21 cellular contexts compared by ENCODE assay signal in genomic region chrX:129634541-129634940, GRCh38. TPM values are rescaled to one million over a fixed set of nuclear protein-coding genes. Genes with fewer than 3 reads are reported as not detected.
A peak's percentile ranks its signal among the peaks of the same experiment; 100 is the strongest.
DNase-seq lines count a peak whose midpoint lies in the region; ATAC-seq, FAIRE-seq and TF ChIP-seq lines count a peak whose summit lies in the region.
"Had no signal": no experiment of that assay in that cellular context is flagged by ENCODE, and none has a peak within 500 bp of the region (broad histone marks: within the 10 kb centered on the region; RNA-seq: fewer than 3 reads in every experiment).

No MANE protein-coding gene starts in this region.

- no peak for ATAC-seq in HG02610 (IDR thresholded peaks at IDR 0.05; ENCODE audit: unreplicated experiment)
- ATAC-seq in natural killer cell treated with Interleukin-12 subunit alpha and Interleukin-12 subunit beta and Interleukin-15 and Interleukin-18, amount 100 ng/mL, for 72 hours = no peak
- ATAC-seq: left lobe of liver, sciatic nerve had no signal

- H3K4me3 ChIP-seq in BE2C (ENCODE audit: low read depth, low read length) (no peak overlapping the region), H7 (ENCODE audit: insufficient read depth, low read depth, low read length) (no peak overlapping the region), bronchial epithelial cell (ENCODE audit: low read depth, low read length) (no peak overlapping the region), mesendoderm (ENCODE audit: low read length) (no peak overlapping the region)
- H3K4me3 ChIP-seq: cardiac muscle cell, dorsolateral prefrontal cortex, ovary, thyroid gland had no signal

- intact Hi-C loops in cardiac septum (cut with DNase I) = no loop called here

- no peak overlapping the region for H3K23ac ChIP-seq in mesendoderm (ENCODE audit: low read length)

- no peak overlapping the region for H3K56ac ChIP-seq in mesendoderm (ENCODE audit: low read length)

- no peak overlapping the region for H3K9ac ChIP-seq in mesendoderm (ENCODE audit: low read length)

- H3K4ac ChIP-seq in mesendoderm (ENCODE audit: low read depth, low read length) = no peak overlapping the region

- no peak overlapping the region for H3K27ac Mint-ChIP-seq in natural killer cell treated with Interleukin-12 subunit alpha and Interleukin-12 subunit beta and Interleukin-15 and Interleukin-18, amount 100 ng/mL, for 72 hours
- H3K27ac Mint-ChIP-seq: activated CD4-positive, alpha-beta T cell treated with anti-CD3 and anti-CD28 coated beads, Interleukin-2, amount 10 ng/mL, durations not matched to agents 24 days and 14 days had no signal

- H4K8ac ChIP-seq in mesendoderm (ENCODE audit: low read depth, low read length) = no peak overlapping the region

- H3K79me1 ChIP-seq in mesendoderm (ENCODE audit: low read length) = no peaks in the 10 kb centered on the region

- no peak overlapping the region for H4K5ac ChIP-seq in mesendoderm (ENCODE audit: low read length)

- FAIRE-seq in bronchial epithelial cell (lab: Jason Lieb, UNC) = peak; percentile 7
- FAIRE-seq: HTR-8/SVneo had no signal

- TF ChIP-seq CTCF in BE2C (IDR thresholded peaks at IDR 0.05; ENCODE audit: low read depth, low read length) (no peak), bronchial epithelial cell (IDR thresholded peaks at IDR 0.05; ENCODE audit: insufficient read depth, low read length, severe bottlenecking) (no peak)

- WGBS in mesendoderm (ENCODE audit: extremely low coverage, insufficient coverage, low lambda C conversion rate) = no CpG with 5 or more reads among the region's 7 CpGs

- no peak overlapping the region for H3K18ac ChIP-seq in mesendoderm (ENCODE audit: low read length)

- no peaks in the 10 kb centered on the region for H3K79me2 ChIP-seq in mesendoderm (ENCODE audit: control insufficient read depth, insufficient read depth, low read length)

- H2AK5ac ChIP-seq in mesendoderm (ENCODE audit: low read length) = no peak overlapping the region

- H3K27me3 ChIP-seq in BE2C (no peaks in the 10 kb centered on the region), H7 (ENCODE audit: control insufficient read depth, insufficient read depth, low read length) (no peaks in the 10 kb centered on the region), bronchial epithelial cell (ENCODE audit: control insufficient read depth, insufficient read depth, low read length) (no peaks in the 10 kb centered on the region), mesendoderm (ENCODE audit: insufficient read depth, low read length, poor library complexity) (no peaks in the 10 kb centered on the region)
- H3K27me3 ChIP-seq: cardiac muscle cell, ovary, thyroid gland had no signal

- no peak overlapping the region for H2BK5ac ChIP-seq in mesendoderm (ENCODE audit: low read length)

- no peaks in the 10 kb centered on the region for H3K4me1 ChIP-seq in BE2C
- no peaks in the 10 kb centered on the region for H3K4me1 ChIP-seq in mesendoderm (ENCODE audit: control insufficient read depth, low read depth, low read length)
- H3K4me1 ChIP-seq: thyroid gland had no signal

- peaks cover 0 to 7% of the 10 kb centered on the region in 2 donors for H3K27me3 Mint-ChIP-seq in natural killer cell treated with Interleukin-12 subunit alpha and Interleukin-12 subunit beta and Interleukin-15 and Interleukin-18, amount 100 ng/mL, for 72 hours
- H3K27me3 Mint-ChIP-seq: activated CD4-positive, alpha-beta T cell treated with anti-CD3 and anti-CD28 coated beads, Interleukin-2, amount 10 ng/mL, durations not matched to agents 24 days and 14 days had no signal

- peak; percentile 14 for DNase-seq in BE2C
- DNase-seq in H7 = peak; percentile 67
- DNase-seq in bronchial epithelial cell (ENCODE audit: low read depth) = no peak
- DNase-seq in mesendoderm = peak; percentile 60
- no peak for DNase-seq in cardiac septum (ENCODE audit: low spot score)
- no peak for DNase-seq in natural killer cell treated with Interleukin-12 subunit alpha and Interleukin-12 subunit beta and Interleukin-15 and Interleukin-18, amount 100 ng/mL, for 72 hours (ENCODE audit: low spot score)
- DNase-seq: activated CD4-positive, alpha-beta T cell treated with anti-CD3 and anti-CD28 coated beads, Interleukin-2, amount 10 ng/mL, durations not matched to agents 24 days and 14 days; erythroblast; foreskin melanocyte; Kasumi-1; NCI-H446 treated with DMSO at 0.1 percent for 48 hours; ovary; stimulated activated naive CD4-positive, alpha-beta T cell; T-helper 1 cell; thyroid gland had no signal

- H3K9me3 ChIP-seq in BE2C = no peaks in the 10 kb centered on the region
- H3K9me3 ChIP-seq: ovary, thyroid gland had no signal

- peaks cover 0 to 10% of the 10 kb centered on the region in 2 donors for H3K4me1 Mint-ChIP-seq in natural killer cell treated with Interleukin-12 subunit alpha and Interleukin-12 subunit beta and Interleukin-15 and Interleukin-18, amount 100 ng/mL, for 72 hours (ENCODE audit: low read depth in 2 of 2)

- no peak overlapping the region for H3K27ac ChIP-seq in mesendoderm (ENCODE audit: low read depth, low read length)
- H3K27ac ChIP-seq: cardiac muscle cell, ovary, thyroid gland had no signal

- H3K4me3 Mint-ChIP-seq in natural killer cell treated with Interleukin-12 subunit alpha and Interleukin-12 subunit beta and Interleukin-15 and Interleukin-18, amount 100 ng/mL, for 72 hours = no peak overlapping the region
- H3K4me3 Mint-ChIP-seq: activated CD4-positive, alpha-beta T cell treated with anti-CD3 and anti-CD28 coated beads, Interleukin-2, amount 10 ng/mL, durations not matched to agents 24 days and 14 days had no signal

- H3K36me3 ChIP-seq in BE2C (no peaks in the 10 kb centered on the region), H7 (replicated peaks; ENCODE audit: control insufficient read depth, insufficient read depth, low read length) (no peaks in the 10 kb centered on the region), bronchial epithelial cell (ENCODE audit: control insufficient read depth, insufficient read depth, low read length) (no peaks in the 10 kb centered on the region), mesendoderm (ENCODE audit: control insufficient read depth, insufficient read depth, low read length) (no peaks in the 10 kb centered on the region)
- H3K36me3 ChIP-seq: cardiac muscle cell, ovary, thyroid gland had no signal

- H2BK120ac ChIP-seq in mesendoderm (ENCODE audit: low read depth, low read length) = no peak overlapping the region

- H3K4me2 ChIP-seq in mesendoderm (ENCODE audit: low read length) = no peak overlapping the region

- H3K36me3 Mint-ChIP-seq in natural killer cell treated with Interleukin-12 subunit alpha and Interleukin-12 subunit beta and Interleukin-15 and Interleukin-18, amount 100 ng/mL, for 72 hours = no peaks in the 10 kb centered on the region

- H3K9me3 Mint-ChIP-seq in natural killer cell treated with Interleukin-12 subunit alpha and Interleukin-12 subunit beta and Interleukin-15 and Interleukin-18, amount 100 ng/mL, for 72 hours = no peaks in the 10 kb centered on the region
- H3K9me3 Mint-ChIP-seq: activated CD4-positive, alpha-beta T cell treated with anti-CD3 and anti-CD28 coated beads, Interleukin-2, amount 10 ng/mL, durations not matched to agents 24 days and 14 days had no signal

- no peak overlapping the region for H2BK15ac ChIP-seq in mesendoderm (replicated peaks; ENCODE audit: low read depth)

RNA-seq across cellular contexts. Expression of gene APLN, which starts 20.2 kb away (rescaled TPM):
- polyA plus RNA-seq in BE2C (2012; ENCODE audit: insufficient read depth, insufficient read length, low read depth) = 0.14 TPM
- 0.38 and 0.44 TPM in 2 replicates for total RNA-seq in H7 (2014; rRNA removed; shearing (Covaris generic))
- total RNA-seq in bronchial epithelial cell (under 0.01 and 0.13 TPM in 2 replicates), cardiac septum (6.2 TPM)
- polyA plus RNA-seq in mesendoderm (2013, experiment 1 of 2) = 0.86 TPM
- 0.73 TPM for polyA plus RNA-seq in mesendoderm (2013, experiment 2 of 2)
- 1 to 10 TPM in 1 of 2 donors, not detected in 1; 1.1 TPM for total RNA-seq in natural killer cell treated with Interleukin-12 subunit alpha and Interleukin-12 subunit beta and Interleukin-15 and Interleukin-18, amount 100 ng/mL, for 72 hours

Comparison
In these comparisons a context has a peak if more than half of its experiments do, and no peak if none do; other contexts are left out.
1. DNase-seq: peak in BE2C (single experiment), H7 (single experiment) and mesendoderm (single experiment); none in bronchial epithelial cell (single experiment), cardiac septum (single experiment) and natural killer cell treated with Interleukin-12 subunit alpha and Interleukin-12 subunit beta and Interleukin-15 and Interleukin-18, amount 100 ng/mL, for 72 hours (single experiment).